In the genomic region with DNA sequence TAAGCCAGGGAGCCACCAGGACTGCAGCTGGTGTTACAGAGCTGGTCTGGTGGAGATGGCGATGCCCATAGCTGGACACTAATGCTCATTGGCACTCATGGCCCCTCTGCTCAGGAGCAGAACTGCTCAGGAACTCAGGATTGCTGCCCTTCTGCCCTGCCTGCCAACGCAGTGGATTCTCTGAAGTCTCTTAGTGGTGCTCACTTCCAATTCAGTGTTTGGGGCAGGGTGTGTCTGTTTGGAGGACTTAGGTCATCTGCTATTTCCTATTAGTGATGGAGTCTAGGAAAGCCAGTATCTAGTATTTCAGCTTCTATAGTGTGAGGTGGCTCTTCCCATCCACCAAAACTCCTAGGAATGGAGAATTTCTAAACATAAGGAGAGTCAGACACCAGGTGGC, we compare ENCODE assay signal across 24 cellular contexts.
"Had no signal": no experiment of that assay in that cellular context is flagged by ENCODE, and none has a peak within 500 bp of the region (broad histone marks: within the 10 kb centered on the region; RNA-seq: fewer than 3 reads in every experiment).

No MANE protein-coding gene starts in this region.

- H3K27ac ChIP-seq: foreskin keratinocyte, gastroesophageal sphincter, hepatocyte, left lung, lower lobe of right lung, psoas muscle, sigmoid colon, thoracic aorta, tibial nerve, upper lobe of right lung, uterus had no signal

- H3K4me3 ChIP-seq: gastroesophageal sphincter, heart left ventricle, hepatocyte, left lung, lower lobe of right lung, psoas muscle, sigmoid colon, skin epidermis, spleen, thoracic aorta, tibial nerve, upper lobe of right lung, uterus had no signal

- DNase-seq: cortex of kidney; effector CD4-positive, alpha-beta T cell; foreskin keratinocyte; heart left ventricle; kidney; left lung; lower lobe of right lung; naive B cell; psoas muscle; right cardiac atrium; sigmoid colon; spleen; stimulated activated CD4-positive, alpha-beta T cell treated with anti-CD3 and anti-CD28 coated beads, Interleukin-4, amount 100 ng/mL, for 4 hours; stimulated activated naive CD8-positive, alpha-beta T cell treated with anti-CD3 and anti-CD28 coated beads, Interleukin-15, Interleukin-2, amounts not matched to agents 100 U/mL and 50 U/mL, for 24 hours; substantia nigra; upper lobe of right lung; uterus had no signal

- ATAC-seq: foreskin keratinocyte; gastroesophageal sphincter; left lung; lower lobe of right lung; natural killer cell treated with Interleukin-12 subunit alpha and Interleukin-12 subunit beta and Interleukin-15 and Interleukin-18, amount 100 ng/mL, for 72 hours; stimulated activated memory B cell treated with anti-CD40 and anti-IgM and Interleukin-4, amounts not matched to agents 10 μg/mL and 1 μg/mL and 100 μg/mL, for 72 hours; stimulated activated naive CD8-positive, alpha-beta T cell treated with anti-CD3 and anti-CD28 coated beads, Interleukin-15, Interleukin-2, amounts not matched to agents 100 U/mL and 50 U/mL, for 24 hours; upper lobe of right lung had no signal

- H3K9me3 ChIP-seq: gastroesophageal sphincter, heart left ventricle, left lung, lower lobe of right lung, psoas muscle, sigmoid colon, spleen, thoracic aorta, tibial nerve, upper lobe of right lung, uterus had no signal

- H3K4me1 ChIP-seq: psoas muscle, uterus had no signal

- H3K79me2 ChIP-seq: hepatocyte had no signal

- H3K36me3 ChIP-seq: gastroesophageal sphincter, heart left ventricle, left lung, lower lobe of right lung, sigmoid colon, spleen, thoracic aorta, tibial nerve, upper lobe of right lung, uterus had no signal

- H3K4me2 ChIP-seq: hepatocyte had no signal

- H2AFZ ChIP-seq: hepatocyte had no signal

- H3K27me3 ChIP-seq: foreskin keratinocyte, gastroesophageal sphincter, heart left ventricle, hepatocyte, left lung, sigmoid colon, spleen, tibial nerve, upper lobe of right lung, uterus had no signal
